Comparison of ENCODE assay signal across 8 cellular contexts in the genomic region with DNA sequence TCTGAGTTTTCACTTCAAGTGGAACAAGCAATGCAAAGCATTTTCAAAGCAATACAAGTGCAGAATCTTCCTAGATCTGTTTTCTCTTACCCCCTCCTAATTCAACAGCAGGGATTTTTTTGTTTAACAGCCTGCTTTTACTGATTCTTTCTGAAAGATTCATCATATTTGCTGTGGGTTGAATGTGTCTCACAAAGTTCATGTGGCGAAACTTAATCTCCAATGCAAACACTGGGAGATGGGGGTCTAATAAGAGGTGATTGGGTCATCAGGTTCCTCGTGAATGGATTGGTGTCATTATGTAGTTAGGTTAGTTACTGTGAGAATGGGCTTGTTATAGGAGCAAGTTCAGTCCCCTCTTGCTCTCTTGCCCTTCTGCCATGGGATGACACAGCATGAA.
"Had no signal": no experiment of that assay in that cellular context is flagged by ENCODE, and none has a peak within 500 bp of the region (broad histone marks: within the 10 kb centered on the region; RNA-seq: fewer than 3 reads in every experiment).

No MANE protein-coding gene starts in this region.

- FAIRE-seq: G401.6, GM12878, GM12891, GM12892, GM18507, GM19239 had no signal

- H3K4me3 ChIP-seq: GM12878 had no signal

- DNase-seq: GDM1, GF-D8 had no signal

- ATAC-seq: GM12878 had no signal
